24 cellular contexts compared by ENCODE assay signal in the genomic region with DNA sequence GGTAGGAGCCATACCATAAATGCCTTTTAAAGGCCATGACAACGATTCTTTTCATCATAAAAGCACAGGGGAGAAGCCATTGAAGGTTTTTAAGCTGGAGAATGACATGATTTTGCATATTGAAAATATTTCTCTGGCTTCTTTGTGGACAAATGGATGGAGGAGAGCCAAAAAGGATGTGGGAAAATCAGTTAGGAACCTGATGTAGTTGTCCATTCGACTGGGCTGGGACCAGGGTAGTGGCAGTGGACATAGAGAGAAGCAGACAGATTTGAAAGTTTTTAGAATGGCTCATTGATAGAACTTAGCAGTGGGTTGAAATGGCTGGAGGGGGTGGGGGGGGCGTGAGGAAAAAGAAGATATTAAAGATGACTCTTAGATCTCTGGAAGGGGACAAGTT. TPM values are rescaled to one million over a fixed set of nuclear protein-coding genes. Genes with fewer than 3 reads are reported as not detected.
DNase-seq lines count a peak whose midpoint lies in the region; FAIRE-seq and TF ChIP-seq lines count a peak whose summit lies in the region.
"Had no signal": no experiment of that assay in that cellular context is flagged by ENCODE, and none has a peak within 500 bp of the region (broad histone marks: within the 10 kb centered on the region; RNA-seq: fewer than 3 reads in every experiment).

No MANE protein-coding gene starts in this region.

- no peak overlapping the region for H3K27ac ChIP-seq in endothelial cell of umbilical vein (ENCODE audit: insufficient read depth, low read depth, low read length)
- H3K27ac ChIP-seq in SJCRH30 = no peak overlapping the region
- H3K27ac ChIP-seq: BLaER1 treated with 17β-estradiol and CSF1 and Interleukin-3, amounts not matched to agents 10 nM and 100 nM had no signal

- POLR2A ChIA-PET in endothelial cell of umbilical vein (lab: Charles Lee) = no interaction called here

- CTCF ChIA-PET in endothelial cell of umbilical vein (lab: Charles Lee) = no interaction called here

- peaks cover 0 to 2% (median 0%) of the 10 kb centered on the region in 7 donors for H3K9me3 Mint-ChIP-seq in CD14-positive monocyte
- H3K9me3 Mint-ChIP-seq: CD4-positive, alpha-beta T cell; CD8-positive, alpha-beta T cell had no signal

- no peak for TF ChIP-seq CTCF in AG10803 (conservative IDR thresholded peaks at IDR 0.05; ENCODE audit: low read length)
- TF ChIP-seq CTCF in endothelial cell of umbilical vein (IDR thresholded peaks at IDR 0.05; ENCODE audit: extremely low read depth in 1 of 2, insufficient read depth in 1 of 2, low read depth in 1 of 2, low read length in 2 of 2) = no peak
- TF ChIP-seq CTCF in CD14-positive monocyte (IDR thresholded peaks at IDR 0.05) = no peak

- H3K36me3 ChIP-seq in endothelial cell of umbilical vein (ENCODE audit: control insufficient read depth in 2 of 2, extremely low read depth in 1 of 2, insufficient read depth in 2 of 2, low read length in 2 of 2) (no peaks in the 10 kb centered on the region), SJCRH30 (no peaks in the 10 kb centered on the region)
- H3K36me3 ChIP-seq: BLaER1 treated with 17β-estradiol and CSF1 and Interleukin-3, amounts not matched to agents 10 nM and 100 nM had no signal

- no peak overlapping the region for H3K4me3 Mint-ChIP-seq in CD14-positive monocyte
- H3K4me3 Mint-ChIP-seq: B cell; CD4-positive, alpha-beta T cell; CD8-positive, alpha-beta T cell had no signal

- no peaks in the 10 kb centered on the region for H3K9me3 ChIP-seq in endothelial cell of umbilical vein (replicated peaks; ENCODE audit: control insufficient read depth, insufficient read depth, low read length)
- H3K9me3 ChIP-seq in SJCRH30 (replicated peaks) = no peaks in the 10 kb centered on the region
- H3K9me3 ChIP-seq: Caco-2 had no signal

- peak; percentile 70 for FAIRE-seq in endothelial cell of umbilical vein (lab: Jason Lieb, UNC)
- FAIRE-seq: A204.1, D721Med, G401.6, GM12891, GM19239 had no signal

- H3K27me3 ChIP-seq in endothelial cell of umbilical vein (ENCODE audit: control insufficient read depth in 2 of 2, insufficient read depth in 2 of 2, low read length in 2 of 2) = no peaks in the 10 kb centered on the region
- H3K27me3 ChIP-seq in SJCRH30 = no peaks in the 10 kb centered on the region

- H3K79me2 ChIP-seq in endothelial cell of umbilical vein (ENCODE audit: control insufficient read depth, insufficient read depth, low read length) = no peaks in the 10 kb centered on the region

- no TSS peak for BruUV-seq in endothelial cell of umbilical vein (replicated peaks; lab: Mats Ljungman, UMichigan)

- no peak for TF ChIP-seq POLR2A in endothelial cell of umbilical vein (IDR thresholded peaks at IDR 0.05; ENCODE audit: low read depth, low read length)

- H3K36me3 Mint-ChIP-seq in CD14-positive monocyte = no peaks in the 10 kb centered on the region
- H3K36me3 Mint-ChIP-seq: CD8-positive, alpha-beta T cell had no signal

- intact Hi-C loops in endothelial cell of umbilical vein (cut with micrococcal nuclease) = no loop called here
- intact Hi-C loops in CD14-positive monocyte (cut with micrococcal nuclease) = no loop called here

- H3K9ac ChIP-seq in endothelial cell of umbilical vein (replicated peaks; ENCODE audit: extremely low read depth, insufficient read depth, low read length) = no peak overlapping the region
- H3K9ac ChIP-seq: BLaER1 treated with 17β-estradiol and CSF1 and Interleukin-3, amounts not matched to agents 10 nM and 100 nM had no signal

- no peak overlapping the region for H3K27ac Mint-ChIP-seq in CD14-positive monocyte
- H3K27ac Mint-ChIP-seq: B cell; CD4-positive, alpha-beta T cell; CD8-positive, alpha-beta T cell had no signal

- no peak overlapping the region for H3K4me3 ChIP-seq in AG10803 (ENCODE audit: low read length)
- no peak overlapping the region for H3K4me3 ChIP-seq in endothelial cell of umbilical vein (replicated peaks in 1 of 3; ENCODE audit: insufficient read depth in 1 of 3, low read depth in 1 of 3, low read length in 3 of 3)
- no peak overlapping the region for H3K4me3 ChIP-seq in SJCRH30
- H3K4me3 ChIP-seq: BLaER1 treated with 17β-estradiol and CSF1 and Interleukin-3, amounts not matched to agents 10 nM and 100 nM had no signal

- H4K20me1 ChIP-seq in endothelial cell of umbilical vein (replicated peaks; ENCODE audit: control insufficient read depth, extremely low read depth, insufficient read depth, low read length) = no peaks in the 10 kb centered on the region
- H4K20me1 ChIP-seq: BLaER1 treated with 17β-estradiol and CSF1 and Interleukin-3, amounts not matched to agents 10 nM and 100 nM had no signal

- no peak overlapping the region for H3K4me2 ChIP-seq in endothelial cell of umbilical vein (ENCODE audit: insufficient read depth, low read length)
- H3K4me2 ChIP-seq: BLaER1 treated with 17β-estradiol and CSF1 and Interleukin-3, amounts not matched to agents 10 nM and 100 nM had no signal

- peaks cover 0 to 53% (median 2%) of the 10 kb centered on the region in 3 donors for H3K27me3 Mint-ChIP-seq in CD14-positive monocyte (ENCODE audit: low read depth in 3 of 3)
- H3K27me3 Mint-ChIP-seq: B cell; CD4-positive, alpha-beta T cell had no signal

- H2AFZ ChIP-seq in endothelial cell of umbilical vein (ENCODE audit: low read depth, low read length) = no peak overlapping the region

- H3K4me1 ChIP-seq in endothelial cell of umbilical vein (ENCODE audit: control insufficient read depth, extremely low read depth, insufficient read depth, low read length) (peaks cover 22% of the 10 kb centered on the region), SJCRH30 (no peaks in the 10 kb centered on the region)
- H3K4me1 ChIP-seq: Caco-2 had no signal

- dilution Hi-C loops in endothelial cell of umbilical vein (cut with MboI; ENCODE audit: extremely low pct_ligation_motif_present, low sequenced_read_pairs) = no loop called here

- DNase-seq in AG10803 (ENCODE audit: low read depth) (peak; percentile 37), EH (ENCODE audit: low read depth) (peak; percentile 54), M059J (ENCODE audit: low read depth) (peak; percentile 48), endothelial cell of umbilical vein (ENCODE audit: low read depth, low spot score) (no peak), SJCRH30 (no peak), NCI-H510A (lab: John Stamatoyannopoulos, UW) (no peak), C1 segment of cervical spinal cord (lab: John Stamatoyannopoulos, UW) (no peak), CD14-positive monocyte (ENCODE audit: low spot score) (no peak)
- DNase-seq: 8988T; ACHN; AML-193; Caco-2; Calu3; CD4-positive, alpha-beta T cell; CD8-positive, alpha-beta T cell; DMS79 treated with DMSO at 0.1 percent for 48 hours; GF-D8 had no signal

- peaks cover 25% of the 10 kb centered on the region for H3K4me1 Mint-ChIP-seq in CD14-positive monocyte

- no peaks in the 10 kb centered on the region for H3K9me1 ChIP-seq in endothelial cell of umbilical vein (replicated peaks; ENCODE audit: control insufficient read depth, extremely low read depth, insufficient read depth, low read length)

TF ChIP-seq in endothelial cell of umbilical vein, 7 proteins besides CTCF, POLR2A, EP300 and RAD21:
- TF ChIP-seq FOS (IDR thresholded peaks at IDR 0.05; ENCODE audit: borderline replicate concordance, insufficient read depth, low read length) = no peak
- TF ChIP-seq POLR2AphosphoS5 (IDR thresholded peaks at IDR 0.05; ENCODE audit: insufficient read depth, low read depth, low read length) = no peak
- no peak for TF ChIP-seq MYC (IDR thresholded peaks at IDR 0.05; ENCODE audit: low read depth, low read length)
- no peak for TF ChIP-seq EZH2 (IDR thresholded peaks at IDR 0.05; ENCODE audit: borderline replicate concordance, low read depth, low read length, severe bottlenecking)
- TF ChIP-seq, protein P1, sequence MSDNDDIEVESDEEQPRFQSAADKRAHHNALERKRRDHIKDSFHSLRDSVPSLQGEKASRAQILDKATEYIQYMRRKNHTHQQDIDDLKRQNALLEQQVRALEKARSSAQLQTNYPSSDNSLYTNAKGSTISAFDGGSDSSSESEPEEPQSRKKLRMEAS (IDR thresholded peaks at IDR 0.05; ENCODE audit: insufficient read depth, insufficient read length) = no peak
- no peak for TF ChIP-seq JUN (IDR thresholded peaks at IDR 0.05; ENCODE audit: borderline replicate concordance, insufficient read depth, insufficient read length, low read depth)
- TF ChIP-seq GATA2 (IDR thresholded peaks at IDR 0.05; ENCODE audit: insufficient read depth, insufficient read length, low read depth, low read length) = no peak

RNA-seq across cellular contexts. Expression of a gene that starts 19.7 kb away (rescaled TPM):
- total RNA-seq in M059J (2014; rRNA removed; shearing (Covaris generic)) = 597 and 706 TPM in 2 replicates
- 635 and 658 TPM in 2 replicates for total RNA-seq in endothelial cell of umbilical vein
- polyA plus RNA-seq in endothelial cell of umbilical vein (511 and 528 TPM in 2 replicates), CD14-positive monocyte (100 to 1,000 TPM; 691 to 888 TPM)
- 475 and 549 TPM in 2 replicates for polyA plus RNA-seq in endothelial cell of umbilical vein (2011; cell fraction: cytosol; rRNA removed)
- 738 and 769 TPM in 2 replicates for polyA plus RNA-seq in endothelial cell of umbilical vein (2011; cell fraction: nucleus; rRNA removed)
- polyA plus RNA-seq in endothelial cell of umbilical vein (2012) = 862 and 934 TPM in 2 replicates
- 709 and 797 TPM in 2 replicates for polyA minus RNA-seq in endothelial cell of umbilical vein
- polyA minus RNA-seq in endothelial cell of umbilical vein (2011; cell fraction: cytosol; rRNA and poly(A)+ RNA removed) = 123 TPM
- polyA minus RNA-seq in endothelial cell of umbilical vein (2011; cell fraction: nucleus; rRNA and poly(A)+ RNA removed) = 296 and 346 TPM in 2 replicates
- 247 and 249 TPM in 2 replicates for total RNA-seq in SJCRH30 (2014; rRNA removed; shearing (Covaris generic))

Comparison
In these comparisons a context has a peak if more than half of its experiments do, and no peak if none do; other contexts are left out.
1. DNase-seq: peak in AG10803 (single experiment), EH (single experiment) and M059J (single experiment); none in endothelial cell of umbilical vein (single experiment), SJCRH30 (0 of 2), NCI-H510A (single experiment), C1 segment of cervical spinal cord (0 of 14) and CD14-positive monocyte (single experiment).